ENCODE assay signal across 17 cellular contexts in the genomic region with DNA sequence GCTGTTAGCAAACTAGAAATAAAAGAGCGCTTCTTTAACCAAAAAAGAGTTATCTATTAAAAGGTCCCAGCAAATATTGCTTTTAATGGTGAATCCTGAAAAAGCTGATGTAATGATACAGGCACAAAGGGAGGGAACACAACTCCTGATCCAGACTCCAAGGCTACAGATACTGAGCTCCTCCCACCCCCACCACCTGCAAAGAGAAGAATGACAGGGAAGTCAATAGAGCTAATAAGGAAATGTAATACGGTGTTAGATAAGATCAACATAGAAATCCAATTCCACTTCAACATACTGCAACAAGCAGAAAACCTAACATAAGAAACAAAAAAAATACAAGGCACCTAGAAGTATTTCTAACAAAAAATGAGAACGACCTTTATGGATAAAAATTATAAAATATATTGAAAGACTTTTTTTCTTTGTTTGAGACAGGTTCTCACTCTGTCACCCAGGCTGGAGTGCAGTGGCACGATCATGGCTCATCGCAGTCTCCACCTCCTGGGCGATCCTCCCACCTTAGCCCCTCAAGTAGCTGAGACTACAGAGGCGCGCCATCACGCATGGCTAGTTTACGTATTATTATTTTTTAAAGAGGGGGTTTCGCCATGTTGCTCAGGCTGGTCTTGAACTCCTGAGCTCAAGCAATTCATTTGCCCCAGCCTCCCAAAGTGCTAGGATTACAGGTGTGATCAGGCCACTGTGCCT.
DNase-seq lines count a peak whose midpoint lies in the region; ATAC-seq and TF ChIP-seq lines count a peak whose summit lies in the region.
"Had no signal": no experiment of that assay in that cellular context is flagged by ENCODE, and none has a peak within 500 bp of the region (broad histone marks: within the 10 kb centered on the region; RNA-seq: fewer than 3 reads in every experiment).

No MANE protein-coding gene starts in this region.

- no peaks in the 10 kb centered on the region for H3F3A ChIP-seq in PC-3 (ENCODE audit: low read length, unreplicated experiment)

- H3K79me1 ChIP-seq in mesenchymal stem cell (replicated peaks; ENCODE audit: low read length, poor library complexity, severe bottlenecking) = peaks cover 47% of the 10 kb centered on the region

- H3K79me2 ChIP-seq in PC-3 (ENCODE audit: low read length) = no peaks in the 10 kb centered on the region

- H2BK120ac ChIP-seq in mesenchymal stem cell (ENCODE audit: low read depth, low read length) = no peak overlapping the region

- H3K23ac ChIP-seq in mesenchymal stem cell (ENCODE audit: low read length in 2 of 2) = no peak overlapping the region

- no peak overlapping the region for H3K4ac ChIP-seq in mesenchymal stem cell (ENCODE audit: low read depth in 1 of 2, low read length in 2 of 2)

- no peak overlapping the region for H2BK15ac ChIP-seq in mesenchymal stem cell (ENCODE audit: low read depth, poor library complexity, severe bottlenecking)

- H3K4me3 ChIP-seq in PC-3 (ENCODE audit: low read length) (no peak overlapping the region), neutrophil (ENCODE audit: low read depth in 1 of 2, low read length in 1 of 2) (no peak overlapping the region), SJCRH30 (no peak overlapping the region), mesenchymal stem cell (ENCODE audit: insufficient read depth in 1 of 2, low read depth in 1 of 2, low read length in 2 of 2) (no peak overlapping the region)
- H3K4me3 ChIP-seq: SJSA1 had no signal

- intact Hi-C loops in PC-3 (cut with micrococcal nuclease) = no loop called here

- no peak overlapping the region for H4K8ac ChIP-seq in mesenchymal stem cell (ENCODE audit: low read length)

- no peak overlapping the region for H2BK12ac ChIP-seq in mesenchymal stem cell (ENCODE audit: low read length in 2 of 2)

- no peak overlapping the region for H2AK5ac ChIP-seq in mesenchymal stem cell (ENCODE audit: low read length, severe bottlenecking)

- POLR2A ChIA-PET in PC-3 (lab: Charles Lee; ENCODE audit: unreplicated experiment) = no interaction called here

- H2AFZ ChIP-seq in PC-3 (ENCODE audit: low read length) (no peak overlapping the region), mesenchymal stem cell (ENCODE audit: low read depth, low read length) (no peak overlapping the region)

- H3K9me3 ChIP-seq in PC-3 (ENCODE audit: low read length) = no peaks in the 10 kb centered on the region
- no peaks in the 10 kb centered on the region for H3K9me3 ChIP-seq in neutrophil
- no peaks in the 10 kb centered on the region for H3K9me3 ChIP-seq in SJCRH30 (replicated peaks)
- no peaks in the 10 kb centered on the region for H3K9me3 ChIP-seq in mesenchymal stem cell (ENCODE audit: control insufficient read depth, low read length)
- H3K9me3 ChIP-seq: SJSA1 had no signal

- no peak overlapping the region for H3K14ac ChIP-seq in mesenchymal stem cell (ENCODE audit: low read length in 2 of 2)

- peak; percentile 37; the same call in 1 of the 2 replicates for ATAC-seq in PC-3
- ATAC-seq: stimulated activated naive CD8-positive, alpha-beta T cell treated with anti-CD3 and anti-CD28 coated beads, Interleukin-15, amount 100 ng/mL, for 72 hours had no signal

- CTCF ChIA-PET in PC-3 (lab: Charles Lee) = interaction anchor here (0.7 kb wide), 1 partner anchor 65 kb away, joined by 3 read pairs; no protein-coding TSS in a partner anchor

- H4K91ac ChIP-seq in mesenchymal stem cell (ENCODE audit: low read length) = no peak overlapping the region

- no peak overlapping the region for H2BK5ac ChIP-seq in mesenchymal stem cell (ENCODE audit: low read depth, low read length, poor library complexity, severe bottlenecking)

- H3K27me3 ChIP-seq in PC-3 (ENCODE audit: low read length) (no peaks in the 10 kb centered on the region), neutrophil (no peaks in the 10 kb centered on the region), SJCRH30 (no peaks in the 10 kb centered on the region), mesenchymal stem cell (ENCODE audit: control insufficient read depth in 1 of 2, insufficient read depth in 1 of 2, low read length in 2 of 2) (no peaks in the 10 kb centered on the region)
- H3K27me3 ChIP-seq: SJSA1 had no signal

- no TSS peak for BruUV-seq in PC-3 (replicated peaks; lab: Mats Ljungman, UMichigan)

- 97% methylated on average over 8 of the region's 11 CpGs for WGBS in mesenchymal stem cell

- no peak overlapping the region for H3K18ac ChIP-seq in mesenchymal stem cell (ENCODE audit: low read depth in 1 of 2, low read length in 2 of 2)

- no peak for TF ChIP-seq CTCF in PC-3 (conservative IDR thresholded peaks at IDR 0.05; ENCODE audit: low read depth, low read length)
- no peak for TF ChIP-seq CTCF in neutrophil (IDR thresholded peaks at IDR 0.05)

- H3K27ac ChIP-seq in PC-3 (ENCODE audit: low read length) (no peak overlapping the region), neutrophil (peak overlapping the region; percentile 68), SJCRH30 (no peak overlapping the region), mesenchymal stem cell (ENCODE audit: low read length, poor library complexity, severe bottlenecking) (no peak overlapping the region)
- H3K27ac ChIP-seq: 22Rv1, SJSA1 had no signal

- H4K20me1 ChIP-seq in PC-3 (ENCODE audit: low read length) = no peaks in the 10 kb centered on the region

- H3K4me1 ChIP-seq in PC-3 (ENCODE audit: insufficient read depth, low read length) (no peaks in the 10 kb centered on the region), neutrophil (ENCODE audit: control insufficient read depth in 1 of 2, insufficient read depth in 1 of 2, low read depth in 1 of 2, low read length in 1 of 2) (peaks cover 74 to 75% of the 10 kb centered on the region in 2 experiments), SJCRH30 (no peaks in the 10 kb centered on the region), mesenchymal stem cell (ENCODE audit: control insufficient read depth, insufficient read depth, low read depth, low read length) (no peaks in the 10 kb centered on the region)
- H3K4me1 ChIP-seq: SJSA1 had no signal

- no peaks in the 10 kb centered on the region for H3K9me2 ChIP-seq in PC-3 (replicated peaks; ENCODE audit: low read length)

- no peak overlapping the region for H3K4me2 ChIP-seq in PC-3 (ENCODE audit: low read length)
- no peak overlapping the region for H3K4me2 ChIP-seq in mesenchymal stem cell (ENCODE audit: low read length, poor library complexity, severe bottlenecking)

- H3K9ac ChIP-seq in PC-3 (ENCODE audit: low read length) (no peak overlapping the region), mesenchymal stem cell (ENCODE audit: low read length) (no peak overlapping the region)

- no peaks in the 10 kb centered on the region for H3K36me3 ChIP-seq in PC-3 (ENCODE audit: low read depth, low read length)
- no peaks in the 10 kb centered on the region for H3K36me3 ChIP-seq in neutrophil
- H3K36me3 ChIP-seq in SJCRH30 = no peaks in the 10 kb centered on the region
- H3K36me3 ChIP-seq in mesenchymal stem cell (ENCODE audit: control insufficient read depth in 1 of 2, insufficient read depth in 2 of 2, low read depth in 1 of 2, low read length in 2 of 2) = peaks cover 0 to 6% of the 10 kb centered on the region in 2 experiments
- H3K36me3 ChIP-seq: SJSA1 had no signal

- peak; percentile 31 for DNase-seq in NCI-H187 treated with DMSO at 0.1 percent for 48 hours (lab: John Stamatoyannopoulos, UW)
- no peak for DNase-seq in NCI-H187 (lab: John Stamatoyannopoulos, UW)
- peak; percentile 37 to 80 (median 53) for DNase-seq in NCI-H1417 (lab: John Stamatoyannopoulos, UW)
- DNase-seq in PC-3 = no peak
- no peak for DNase-seq in mucosa of gallbladder (ENCODE audit: low spot score)
- no peak for DNase-seq in SJCRH30
- DNase-seq in mesenchymal stem cell = no peak
- DNase-seq: activated CD4-positive, alpha-beta T cell treated with anti-CD3 and anti-CD28 coated beads, Interleukin-2, amount 10 ng/mL, durations not matched to agents 7 days and 5 days; activated T-cell treated with anti-CD3 and anti-CD28 coated beads, Interleukin-2, amount 50 U/mL, for 1 hour; dermis blood vessel endothelial cell; KBM-7; mammary epithelial cell; stimulated activated CD4-positive, alpha-beta T cell treated with anti-CD3 and anti-CD28 coated beads, Interleukin-15, amount 100 ng/mL, for 24 hours; stimulated activated naive CD8-positive, alpha-beta T cell treated with anti-CD3 and anti-CD28 coated beads, Interleukin-15, amount 100 ng/mL, for 72 hours had no signal

Comparison
In these comparisons a context has a peak if more than half of its experiments do, and no peak if none do; other contexts are left out.
1. DNase-seq: peak in NCI-H187 treated with DMSO at 0.1 percent for 48 hours (single experiment) and NCI-H1417 (3 of 3); none in NCI-H187 (0 of 2), PC-3 (single experiment), mucosa of gallbladder (single experiment), SJCRH30 (0 of 2) and mesenchymal stem cell (single experiment).